In the genomic region with DNA sequence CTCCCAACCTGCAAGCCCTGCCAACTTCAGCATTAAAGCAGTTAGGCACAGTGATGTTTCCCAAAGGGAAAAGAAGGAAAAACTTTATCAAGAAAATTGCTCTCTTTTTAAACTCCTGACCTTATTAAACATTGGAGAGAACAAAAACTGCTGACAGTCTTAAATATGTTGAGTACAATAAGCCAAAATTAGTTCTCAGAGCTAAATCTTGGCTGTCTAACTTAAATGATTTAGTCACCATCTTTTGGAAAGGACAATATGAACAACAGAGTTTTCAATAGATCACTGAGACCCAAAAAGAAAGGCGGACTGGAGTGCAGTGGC, we compare ENCODE assay signal across 1 cellular context.
TF ChIP-seq lines count a peak whose summit lies in the region.

No MANE protein-coding gene starts in this region.

TF ChIP-seq in HepG2, 621 proteins besides CTCF, POLR2A, EP300 and RAD21 (continued from another document):
- TF ChIP-seq, protein P1, sequence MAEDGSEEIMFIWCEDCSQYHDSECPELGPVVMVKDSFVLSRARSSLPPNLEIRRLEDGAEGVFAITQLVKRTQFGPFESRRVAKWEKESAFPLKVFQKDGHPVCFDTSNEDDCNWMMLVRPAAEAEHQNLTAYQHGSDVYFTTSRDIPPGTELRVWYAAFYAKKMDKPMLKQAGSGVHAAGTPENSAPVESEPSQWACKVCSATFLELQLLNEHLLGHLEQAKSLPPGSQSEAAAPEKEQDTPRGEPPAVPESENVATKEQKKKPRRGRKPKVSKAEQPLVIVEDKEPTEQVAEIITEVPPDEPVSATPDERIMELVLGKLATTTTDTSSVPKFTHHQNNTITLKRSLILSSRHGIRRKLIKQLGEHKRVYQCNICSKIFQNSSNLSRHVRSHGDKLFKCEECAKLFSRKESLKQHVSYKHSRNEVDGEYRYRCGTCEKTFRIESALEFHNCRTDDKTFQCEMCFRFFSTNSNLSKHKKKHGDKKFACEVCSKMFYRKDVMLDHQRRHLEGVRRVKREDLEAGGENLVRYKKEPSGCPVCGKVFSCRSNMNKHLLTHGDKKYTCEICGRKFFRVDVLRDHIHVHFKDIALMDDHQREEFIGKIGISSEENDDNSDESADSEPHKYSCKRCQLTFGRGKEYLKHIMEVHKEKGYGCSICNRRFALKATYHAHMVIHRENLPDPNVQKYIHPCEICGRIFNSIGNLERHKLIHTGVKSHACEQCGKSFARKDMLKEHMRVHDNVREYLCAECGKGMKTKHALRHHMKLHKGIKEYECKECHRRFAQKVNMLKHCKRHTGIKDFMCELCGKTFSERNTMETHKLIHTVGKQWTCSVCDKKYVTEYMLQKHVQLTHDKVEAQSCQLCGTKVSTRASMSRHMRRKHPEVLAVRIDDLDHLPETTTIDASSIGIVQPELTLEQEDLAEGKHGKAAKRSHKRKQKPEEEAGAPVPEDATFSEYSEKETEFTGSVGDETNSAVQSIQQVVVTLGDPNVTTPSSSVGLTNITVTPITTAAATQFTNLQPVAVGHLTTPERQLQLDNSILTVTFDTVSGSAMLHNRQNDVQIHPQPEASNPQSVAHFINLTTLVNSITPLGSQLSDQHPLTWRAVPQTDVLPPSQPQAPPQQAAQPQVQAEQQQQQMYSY (CRISPR knock-in tag; IDR thresholded peaks at IDR 0.05) = no peak
